1 cellular context compared by ENCODE assay signal in the genomic region with DNA sequence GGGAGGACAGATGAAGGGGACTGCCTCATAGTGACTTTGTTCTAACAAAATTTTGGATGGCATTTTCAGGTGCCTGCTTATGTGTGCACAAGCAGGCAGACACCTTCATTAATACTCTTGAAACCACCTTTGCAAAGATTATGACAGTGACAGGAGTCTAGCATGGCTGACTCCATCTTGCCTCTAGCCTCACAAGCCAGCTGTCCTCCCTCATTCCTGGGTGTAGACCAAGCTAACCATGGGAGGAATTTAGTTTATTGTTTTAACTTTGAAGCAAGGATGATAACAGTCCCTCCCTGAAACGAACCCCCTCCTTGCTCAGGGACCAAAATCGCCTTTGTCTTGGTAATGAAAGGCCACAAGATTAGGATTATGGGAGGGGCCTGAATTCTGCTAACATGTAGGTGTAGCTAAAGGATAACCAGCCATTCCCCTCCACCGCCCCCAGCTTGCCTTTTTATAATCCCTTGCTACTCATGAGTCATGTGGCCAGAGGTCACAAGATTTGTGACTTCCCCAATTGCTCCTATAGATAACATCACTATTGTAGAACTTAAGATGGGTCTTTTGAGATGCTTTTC.
A peak's percentile ranks its signal among the peaks of the same experiment; 100 is the strongest.
TF ChIP-seq lines count a peak whose summit lies in the region.

No MANE protein-coding gene starts in this region.

TF ChIP-seq in SK-N-SH, 30 proteins besides CTCF, POLR2A, EP300 and RAD21 (continued from another document):
- TF ChIP-seq TCF12 (IDR thresholded peaks at IDR 0.05) (peak; percentile 57), ELF1 (IDR thresholded peaks at IDR 0.05) (no peak), RXRA (IDR thresholded peaks at IDR 0.05; ENCODE audit: borderline replicate concordance, low read depth) (peak; percentile 56; the same call in 1 of the 2 replicates), FOSL2 (IDR thresholded peaks at IDR 0.05; ENCODE audit: borderline replicate concordance, low read depth) (peak; percentile 52; the same call in 1 of the 2 replicates), JUND (IDR thresholded peaks at IDR 0.05) (peak; percentile 54; the same call in 1 of the 2 replicates)
- TF ChIP-seq, protein P1, sequence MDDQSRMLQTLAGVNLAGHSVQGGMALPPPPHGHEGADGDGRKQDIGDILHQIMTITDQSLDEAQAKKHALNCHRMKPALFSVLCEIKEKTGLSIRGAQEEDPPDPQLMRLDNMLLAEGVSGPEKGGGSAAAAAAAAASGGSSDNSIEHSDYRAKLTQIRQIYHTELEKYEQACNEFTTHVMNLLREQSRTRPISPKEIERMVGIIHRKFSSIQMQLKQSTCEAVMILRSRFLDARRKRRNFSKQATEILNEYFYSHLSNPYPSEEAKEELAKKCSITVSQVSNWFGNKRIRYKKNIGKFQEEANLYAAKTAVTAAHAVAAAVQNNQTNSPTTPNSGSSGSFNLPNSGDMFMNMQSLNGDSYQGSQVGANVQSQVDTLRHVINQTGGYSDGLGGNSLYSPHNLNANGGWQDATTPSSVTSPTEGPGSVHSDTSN (IDR thresholded peaks at IDR 0.05) = peak; percentile 28; the same call in 1 of the 2 replicates
